Comparison of ENCODE assay signal across 11 cellular contexts in the genomic region with DNA sequence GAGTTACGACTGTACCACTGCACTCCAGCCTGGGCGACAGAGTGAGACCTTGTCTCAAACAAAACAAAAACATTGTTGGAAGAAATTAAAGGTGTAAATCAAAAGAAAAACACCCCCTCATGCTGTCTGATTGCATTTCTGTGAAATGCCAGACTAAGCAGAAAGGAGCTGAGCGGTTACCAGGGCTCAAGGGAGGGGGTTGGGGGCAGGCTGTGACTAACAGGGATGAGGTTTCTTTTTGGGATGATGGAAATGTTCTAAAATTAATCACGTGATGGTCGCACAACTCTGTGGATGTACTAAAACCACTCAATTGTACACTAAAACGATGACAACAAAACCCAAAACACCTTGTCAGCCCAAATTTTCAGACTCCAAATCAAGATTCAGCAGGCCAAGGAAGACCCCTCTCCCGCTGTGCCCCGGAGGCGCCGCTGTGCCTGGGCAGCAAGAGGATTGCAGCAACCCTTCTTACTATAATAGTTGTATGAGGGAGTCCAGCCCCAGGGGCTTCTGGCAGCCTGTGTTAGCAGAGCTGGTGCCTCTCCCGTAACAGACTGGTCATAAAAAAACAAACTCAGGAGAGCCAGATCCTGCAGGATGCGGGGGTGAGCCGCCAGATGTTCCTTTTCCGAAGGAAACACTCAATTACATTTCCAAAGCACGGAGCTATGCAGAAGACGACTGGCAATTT. TPM values are rescaled to one million over a fixed set of nuclear protein-coding genes. Genes with fewer than 3 reads are reported as not detected.
DNase-seq lines count a peak whose midpoint lies in the region; ATAC-seq and TF ChIP-seq lines count a peak whose summit lies in the region.
"Had no signal": no experiment of that assay in that cellular context is flagged by ENCODE, and none has a peak within 500 bp of the region (broad histone marks: within the 10 kb centered on the region; RNA-seq: fewer than 3 reads in every experiment).

No MANE protein-coding gene starts in this region.

- no peaks in the 10 kb centered on the region for H3K4me1 ChIP-seq in CD4-positive, CD25-positive, alpha-beta regulatory T cell (ENCODE audit: control insufficient read depth, insufficient read depth, low read length, poor library complexity, severe bottlenecking)
- H3K4me1 ChIP-seq in prostate gland (replicated peaks) = peaks cover 11% of the 10 kb centered on the region

- H3K27me3 Mint-ChIP-seq in CD4-positive, CD25-positive, alpha-beta regulatory T cell = no peaks in the 10 kb centered on the region

- H3K9me3 Mint-ChIP-seq in CD4-positive, CD25-positive, alpha-beta regulatory T cell = no peaks in the 10 kb centered on the region

- H3K9me3 ChIP-seq in CD4-positive, CD25-positive, alpha-beta regulatory T cell (ENCODE audit: control insufficient read depth in 2 of 2, low read length in 2 of 2) = no peaks in the 10 kb centered on the region
- no peaks in the 10 kb centered on the region for H3K9me3 ChIP-seq in prostate gland
- H3K9me3 ChIP-seq in WERI-Rb-1 (ENCODE audit: severe bottlenecking) = no peaks in the 10 kb centered on the region
- H3K9me3 ChIP-seq: thyroid gland had no signal

- no peak overlapping the region for H3K4me3 Mint-ChIP-seq in CD4-positive, CD25-positive, alpha-beta regulatory T cell

- peaks cover 0 to 11% (median 2%) of the 10 kb centered on the region in 4 donors for H3K4me1 Mint-ChIP-seq in CD4-positive, CD25-positive, alpha-beta regulatory T cell

- no peak for TF ChIP-seq CTCF in WI38 (IDR thresholded peaks at IDR 0.05; ENCODE audit: low read depth, low read length)
- no peak for TF ChIP-seq CTCF in foreskin fibroblast (IDR thresholded peaks at IDR 0.05; ENCODE audit: low read depth, low read length)
- TF ChIP-seq CTCF in prostate gland (IDR thresholded peaks at IDR 0.05) = no peak
- TF ChIP-seq CTCF in WERI-Rb-1 (IDR thresholded peaks at IDR 0.05; ENCODE audit: low read depth, low read length) = no peak

- peaks cover 75% of the 10 kb centered on the region for H3K36me3 ChIP-seq in CD4-positive, CD25-positive, alpha-beta regulatory T cell (ENCODE audit: control insufficient read depth, insufficient read depth, low read length)
- H3K36me3 ChIP-seq in prostate gland (no peaks in the 10 kb centered on the region), WERI-Rb-1 (peaks cover 56% of the 10 kb centered on the region)

- peak overlapping the region in 2 of 3 donors; percentile 26 to 40 for H3K27ac Mint-ChIP-seq in CD4-positive, CD25-positive, alpha-beta regulatory T cell

- TF ChIP-seq POLR2A in prostate gland (IDR thresholded peaks at IDR 0.05) = no peak

- peaks cover 10% of the 10 kb centered on the region for H3K36me3 Mint-ChIP-seq in CD4-positive, CD25-positive, alpha-beta regulatory T cell

- no peaks in the 10 kb centered on the region for H3K27me3 ChIP-seq in CD4-positive, CD25-positive, alpha-beta regulatory T cell (ENCODE audit: control insufficient read depth, insufficient read depth, low read length)
- H3K27me3 ChIP-seq in prostate gland (replicated peaks; ENCODE audit: insufficient read depth) (no peaks in the 10 kb centered on the region), WERI-Rb-1 (ENCODE audit: insufficient read depth, low read depth, severe bottlenecking) (no peaks in the 10 kb centered on the region)
- H3K27me3 ChIP-seq: thyroid gland had no signal

- no peak for ATAC-seq in CD4-positive, CD25-positive, alpha-beta regulatory T cell (ENCODE audit: low read depth in 2 of 2)
- no peak for ATAC-seq in GM21367 (IDR thresholded peaks at IDR 0.05; ENCODE audit: unreplicated experiment)
- ATAC-seq: left lobe of liver had no signal

- WGBS in prostate gland = 58% methylated on average over 16 of the region's 16 CpGs

- H3K27ac ChIP-seq in CD4-positive, CD25-positive, alpha-beta regulatory T cell (ENCODE audit: insufficient read depth, low read length, poor library complexity, severe bottlenecking) = no peak overlapping the region
- H3K27ac ChIP-seq in prostate gland = peak overlapping the region; percentile 4 to 18
- H3K27ac ChIP-seq in WERI-Rb-1 = no peak overlapping the region

- no peak overlapping the region for H3K4me3 ChIP-seq in CD4-positive, CD25-positive, alpha-beta regulatory T cell (ENCODE audit: low read depth, low read length)
- H3K4me3 ChIP-seq in WI38 (ENCODE audit: low read depth, low read length) (peak overlapping the region; percentile 24), foreskin fibroblast (ENCODE audit: low read depth in 1 of 2, low read length in 2 of 2) (peak overlapping the region; percentile 1 to 27), prostate gland (no peak overlapping the region), WERI-Rb-1 (ENCODE audit: low read depth, low read length) (no peak overlapping the region)
- H3K4me3 ChIP-seq: thyroid gland had no signal

- no peak for DNase-seq in CD4-positive, CD25-positive, alpha-beta regulatory T cell
- DNase-seq in foreskin fibroblast (peak; percentile 80 to 92), prostate gland (ENCODE audit: low spot score) (no peak), NCI-H2107 (lab: John Stamatoyannopoulos, UW) (no peak), WERI-Rb-1 (no peak), NCI-H345 treated with DMSO at 0.1 percent for 48 hours (lab: John Stamatoyannopoulos, UW; ENCODE audit: unreplicated experiment) (no peak)
- DNase-seq: NCI-H446 had no signal

- intact Hi-C loops in prostate gland (cut with DNase I) = loop anchor here (5.0 kb wide), 1 partner anchor 32 kb away; no protein-coding TSS in a partner anchor

RNA-seq across cellular contexts. Expression of a gene that starts 20.9 kb away (rescaled TPM):
- total RNA-seq in CD4-positive, CD25-positive, alpha-beta regulatory T cell = 38.8 TPM
- 1 to 10 TPM; 1.2 to 3.1 (median 2.8) TPM for polyA plus RNA-seq in CD4-positive, CD25-positive, alpha-beta regulatory T cell
- total RNA-seq in prostate gland = 10 to 100 TPM; 27.9 to 36.8 TPM

RNA-seq across cellular contexts. Expression of a gene that starts 30.3 kb away (rescaled TPM):
- 25.0 TPM for total RNA-seq in CD4-positive, CD25-positive, alpha-beta regulatory T cell
- 1 to 10 TPM; 4.9 to 9.5 (median 7.5) TPM for polyA plus RNA-seq in CD4-positive, CD25-positive, alpha-beta regulatory T cell
- total RNA-seq in prostate gland = 10 to 100 TPM; 23.6 to 29.0 TPM

RNA-seq across cellular contexts. Expression of a gene that starts 31.3 kb away (rescaled TPM):
- 120 TPM for total RNA-seq in CD4-positive, CD25-positive, alpha-beta regulatory T cell
- polyA plus RNA-seq in CD4-positive, CD25-positive, alpha-beta regulatory T cell = 100 to 1,000 TPM; 408 to 499 (median 465) TPM
- total RNA-seq in prostate gland = 100 to 1,000 TPM; 259 to 327 TPM

RNA-seq across cellular contexts. Expression of a gene that starts 43.0 kb away (rescaled TPM):
- 106 TPM for total RNA-seq in CD4-positive, CD25-positive, alpha-beta regulatory T cell
- 10 to 100 TPM in 2 of 4 donors, 1 to 10 TPM in 2; 8.0 to 12.1 (median 10.0) TPM for polyA plus RNA-seq in CD4-positive, CD25-positive, alpha-beta regulatory T cell
- total RNA-seq in prostate gland = 100 to 1,000 TPM in 1 of 2 donors, 10 to 100 TPM in 1; 84.6 to 120 TPM

Comparison
In these comparisons a context has a peak if more than half of its experiments do, and no peak if none do; other contexts are left out.
1. DNase-seq: peak in foreskin fibroblast (2 of 2); none in CD4-positive, CD25-positive, alpha-beta regulatory T cell (0 of 3), prostate gland (single experiment), NCI-H2107 (single experiment), WERI-Rb-1 (single experiment) and NCI-H345 treated with DMSO at 0.1 percent for 48 hours (single experiment).
2. H3K27ac ChIP-seq: peak in prostate gland (2 of 2); none in CD4-positive, CD25-positive, alpha-beta regulatory T cell (single experiment) and WERI-Rb-1 (single experiment).
3. H3K4me3 ChIP-seq: peak in WI38 (single experiment) and foreskin fibroblast (2 of 2); none in CD4-positive, CD25-positive, alpha-beta regulatory T cell (single experiment), prostate gland (0 of 2) and WERI-Rb-1 (single experiment).